In the genomic region with DNA sequence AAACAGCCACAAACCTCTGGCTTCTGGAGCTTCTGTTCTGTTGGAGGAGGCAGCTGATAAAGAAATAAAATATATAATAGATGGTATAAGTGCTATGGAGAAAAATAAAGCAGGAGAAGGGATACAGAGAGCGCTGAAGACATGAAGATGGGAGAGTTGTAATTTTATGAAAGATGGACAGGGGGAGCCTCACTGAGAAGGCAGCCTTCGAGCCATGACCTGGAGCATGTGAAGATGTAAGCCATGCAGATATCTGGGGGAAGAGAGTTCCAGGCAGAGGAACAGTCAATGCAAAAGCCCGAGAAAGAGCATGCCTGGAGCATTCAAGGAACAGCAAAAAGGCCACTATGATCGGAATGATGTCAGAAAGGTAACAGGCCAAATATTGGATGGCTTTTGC, we compare ENCODE assay signal across 18 cellular contexts.
A peak's percentile ranks its signal among the peaks of the same experiment; 100 is the strongest.
DNase-seq lines count a peak whose midpoint lies in the region; ATAC-seq, FAIRE-seq and TF ChIP-seq lines count a peak whose summit lies in the region.
"Had no signal": no experiment of that assay in that cellular context is flagged by ENCODE, and none has a peak within 500 bp of the region (broad histone marks: within the 10 kb centered on the region; RNA-seq: fewer than 3 reads in every experiment).

No MANE protein-coding gene starts in this region.

- in situ Hi-C loops in astrocyte of the spinal cord (cut with HindIII; ENCODE audit: low sequenced_read_pairs) = no loop called here
- in situ Hi-C loops in HepG2 (cut with HindIII; ENCODE audit: extremely low pct_ligation_motif_present, low pct_unique_long_range_greater_than_20kb) = no loop called here

- TF ChIP-seq POLR2A in HepG2 (IDR thresholded peaks at IDR 0.05; ENCODE audit: insufficient read depth in 1 of 2, low read depth in 2 of 2, low read length in 2 of 2) = no peak

- no CpG with 5 or more reads among the region's 4 CpGs for WGBS in H9 (ENCODE audit: extremely low coverage, insufficient read length, low lambda C conversion rate)
- 96% methylated on average over 4 of the region's 4 CpGs for WGBS in HepG2 (ENCODE audit: low lambda C conversion rate)

- H3K9ac ChIP-seq in H9 (ENCODE audit: extremely low read depth, insufficient read length, low read length) = no peak overlapping the region
- no peak overlapping the region for H3K9ac ChIP-seq in HepG2 (ENCODE audit: insufficient read depth, low read depth, low read length)

- H3K27ac ChIP-seq in H9 (ENCODE audit: insufficient read length, low read depth, low read length) (no peak overlapping the region), HepG2 (ENCODE audit: extremely low read length, insufficient read depth, low read length) (no peak overlapping the region)
- H3K27ac ChIP-seq: HL-60 had no signal

- BruUV-seq in HepG2 (replicated peaks; lab: Mats Ljungman, UMichigan) = no TSS peak

- no peaks in the 10 kb centered on the region for H3K23me2 ChIP-seq in H9 (ENCODE audit: insufficient read length, low read depth, low read length, poor library complexity, severe bottlenecking)

- no peaks in the 10 kb centered on the region for H3K4me1 ChIP-seq in H9 (ENCODE audit: insufficient read depth, low read length)
- H3K4me1 ChIP-seq in HepG2 (ENCODE audit: insufficient read depth, low read length) = no peaks in the 10 kb centered on the region

- H3K4me3 ChIP-seq in BJ (ENCODE audit: low read depth, low read length) (no peak overlapping the region), astrocyte of the spinal cord (ENCODE audit: low read depth, low read length) (no peak overlapping the region), HepG2 (replicated peaks in 1 of 3; ENCODE audit: insufficient read depth in 1 of 3, low read depth in 2 of 3, low read length in 3 of 3) (no peak overlapping the region)

- H3K4me1 Mint-ChIP-seq in H9 = no peaks in the 10 kb centered on the region; a peak in 1 of 4 replicates
- no peaks in the 10 kb centered on the region for H3K4me1 Mint-ChIP-seq in endothelial cell (ENCODE audit: unreplicated experiment)

- peak; percentile 31; the same call in 1 of the 2 replicates for TF ChIP-seq CTCF in BJ (IDR thresholded peaks at IDR 0.05; ENCODE audit: insufficient read depth, low read depth, low read length)
- TF ChIP-seq CTCF in H9 (conservative IDR thresholded peaks at IDR 0.05) = peak; percentile 50
- peak; percentile 33 for TF ChIP-seq CTCF in astrocyte of the spinal cord (IDR thresholded peaks at IDR 0.05; ENCODE audit: low read depth, low read length)
- peak; percentile 34 for TF ChIP-seq CTCF in HepG2 (CRISPR knock-in tag; IDR thresholded peaks at IDR 0.05)
- no peak for TF ChIP-seq CTCF in endothelial cell (IDR thresholded peaks at IDR 0.05; ENCODE audit: unreplicated experiment)

- no peaks in the 10 kb centered on the region for H3K27me3 Mint-ChIP-seq in H9 (ENCODE audit: low read depth)
- peaks cover 4% of the 10 kb centered on the region for H3K27me3 Mint-ChIP-seq in endothelial cell (ENCODE audit: unreplicated experiment)

- no peaks in the 10 kb centered on the region for H3K79me1 ChIP-seq in H9 (ENCODE audit: insufficient read depth, low read depth, low read length, poor library complexity, severe bottlenecking)

- no peak overlapping the region for H3K23ac ChIP-seq in H9 (ENCODE audit: insufficient read length, low read depth, low read length)

- H3K9me3 ChIP-seq in H9 (ENCODE audit: control insufficient read depth, low read depth, low read length) = no peaks in the 10 kb centered on the region
- H3K9me3 ChIP-seq in HepG2 (ENCODE audit: low read length) = no peaks in the 10 kb centered on the region

- H3K14ac ChIP-seq in H9 (ENCODE audit: insufficient read depth, low read length) = no peak overlapping the region

- H3K79me2 ChIP-seq in H9 (ENCODE audit: insufficient read depth, low read length) (no peaks in the 10 kb centered on the region), HepG2 (ENCODE audit: insufficient read depth, low read length) (no peaks in the 10 kb centered on the region)

- no peak for TF ChIP-seq EP300 in HepG2 (IDR thresholded peaks at IDR 0.05; ENCODE audit: low read depth in 2 of 2, low read length in 2 of 2)
- TF ChIP-seq EP300 in HepG2 (CRISPR knock-in tag; IDR thresholded peaks at IDR 0.05; ENCODE audit: borderline replicate concordance) = no peak

- no peak overlapping the region for H2AK5ac ChIP-seq in H9 (ENCODE audit: insufficient read length, low read length)

- no peak; the same call in 2 of the 3 replicates for ATAC-seq in HepG2
- ATAC-seq in HG03139 (IDR thresholded peaks at IDR 0.05; ENCODE audit: unreplicated experiment) = no peak

- intact Hi-C loops in HepG2 (cut with micrococcal nuclease; ENCODE audit: unreplicated experiment) = no loop called here

- no peak overlapping the region for H4K8ac ChIP-seq in H9 (replicated peaks; ENCODE audit: insufficient read length, low read depth, low read length)

- CTCF ChIA-PET in BJ (lab: Yijun Ruan, JAX) = interaction anchor here (1.2 kb wide), 1 partner anchor 108 kb away, joined by 3 read pairs; no protein-coding TSS in a partner anchor
- CTCF ChIA-PET in HepG2 (lab: Yijun Ruan, JAX; ENCODE audit: low intra/inter-chr PET ratio, low total read pairs) = no interaction called here

- H3K4me2 ChIP-seq in H9 (ENCODE audit: insufficient read depth, insufficient read length, low read length) = no peak overlapping the region
- H3K4me2 ChIP-seq in HepG2 (ENCODE audit: low read depth, low read length) = no peak overlapping the region

- H3K18ac ChIP-seq in H9 (ENCODE audit: insufficient read length, low read depth, low read length) = no peak overlapping the region

- H3K4me3 Mint-ChIP-seq in H9 = no peak overlapping the region
- H3K4me3 Mint-ChIP-seq in endothelial cell (ENCODE audit: unreplicated experiment) = no peak overlapping the region
- H3K4me3 Mint-ChIP-seq: activated naive CD8-positive, alpha-beta T cell had no signal

- H3K4ac ChIP-seq in H9 (ENCODE audit: low read depth, low read length) = no peak overlapping the region

- no peak overlapping the region for H2AFZ ChIP-seq in H9 (ENCODE audit: low read length)
- H2AFZ ChIP-seq in HepG2 (ENCODE audit: low read length) = no peak overlapping the region

- FAIRE-seq in HepG2 (lab: Jason Lieb, UNC) (peak; percentile 18), GM19239 (lab: Jason Lieb, UNC) (no peak)

- H2BK120ac ChIP-seq in H9 (ENCODE audit: low read depth, low read length, poor library complexity, severe bottlenecking) = no peak overlapping the region

- no peaks in the 10 kb centered on the region for H3K36me3 ChIP-seq in BJ (ENCODE audit: control insufficient read depth, insufficient read depth, low read length)
- peaks cover 0 to 3% of the 10 kb centered on the region in 2 experiments; a peak in 1 of 5 replicates for H3K36me3 ChIP-seq in HepG2 (replicated peaks in 1 of 2; ENCODE audit: control insufficient read depth in 1 of 2, insufficient read depth in 2 of 2, low read length in 2 of 2)

- H2BK20ac ChIP-seq in H9 (ENCODE audit: low read depth, low read length, poor library complexity, severe bottlenecking) = no peak overlapping the region

- H4K5ac ChIP-seq in H9 (ENCODE audit: insufficient read length, low read depth, low read length) = no peak overlapping the region

- no peak overlapping the region for H3K27ac Mint-ChIP-seq in H9
- H3K27ac Mint-ChIP-seq in endothelial cell (ENCODE audit: unreplicated experiment) = no peak overlapping the region
- H3K27ac Mint-ChIP-seq: activated naive CD8-positive, alpha-beta T cell had no signal

- no peak for DNase-seq in BJ (ENCODE audit: low read depth)
- DNase-seq in H9 = no peak
- DNase-seq in astrocyte of the spinal cord (ENCODE audit: low read depth, low spot score) = no peak
- no peak for DNase-seq in HepG2 (ENCODE audit: low spot score)
- no peak for DNase-seq in GM19239 (ENCODE audit: insufficient read length, low spot score)
- DNase-seq in endothelial cell (ENCODE audit: low spot score) = no peak
- DNase-seq in AG08396 (ENCODE audit: low spot score) = no peak
- DNase-seq: C1 segment of cervical spinal cord, caudate nucleus, glutamatergic neuron, GOT3, NCI-H2029 treated with DMSO at 0.1 percent for 48 hours, NCI-H526 treated with DMSO at 0.1 percent for 48 hours, RPMI8226, substantia nigra had no signal

- no peak overlapping the region for H3K56ac ChIP-seq in H9 (ENCODE audit: insufficient read length, low read depth, low read length)

- H2BK5ac ChIP-seq in H9 (ENCODE audit: insufficient read length, low read length) = no peak overlapping the region

- no peak overlapping the region for H4K91ac ChIP-seq in H9 (ENCODE audit: insufficient read length, low read depth, low read length)

- H4K20me1 ChIP-seq in H9 (ENCODE audit: control insufficient read depth, insufficient read depth, insufficient read length) = no peaks in the 10 kb centered on the region
- no peaks in the 10 kb centered on the region for H4K20me1 ChIP-seq in HepG2 (ENCODE audit: insufficient read depth, low read length)

- H3K36me3 Mint-ChIP-seq in H9 (ENCODE audit: insufficient read depth in 1 of 3, low read depth in 3 of 3) (no peaks in the 10 kb centered on the region), endothelial cell (ENCODE audit: low read depth, unreplicated experiment) (peaks cover 5% of the 10 kb centered on the region)
- H3K36me3 Mint-ChIP-seq: activated naive CD8-positive, alpha-beta T cell had no signal

- no peak overlapping the region for H2BK12ac ChIP-seq in H9 (ENCODE audit: insufficient read length, low read depth, low read length)

- H3K27me3 ChIP-seq in BJ (ENCODE audit: control insufficient read depth, insufficient read depth, low read length) = peaks cover 2% of the 10 kb centered on the region
- H3K27me3 ChIP-seq in H9 (ENCODE audit: insufficient read depth, low read length) = no peaks in the 10 kb centered on the region
- no peaks in the 10 kb centered on the region for H3K27me3 ChIP-seq in HepG2 (ENCODE audit: control insufficient read depth in 1 of 2, insufficient read depth in 2 of 2, low read length in 2 of 2)

- no peak for TF ChIP-seq RAD21 in HepG2 (CRISPR knock-in tag; IDR thresholded peaks at IDR 0.05)

- POLR2A ChIA-PET in BJ (lab: Charles Lee) (no interaction called here), HepG2 (lab: Yijun Ruan, JAX) (no interaction called here)

- no peak overlapping the region for H3T11ph ChIP-seq in H9 (ENCODE audit: low read length)

- H2BK15ac ChIP-seq in H9 (ENCODE audit: low read depth, low read length) = no peak overlapping the region

- H3K9me3 Mint-ChIP-seq in H9 (no peaks in the 10 kb centered on the region), endothelial cell (ENCODE audit: unreplicated experiment) (no peaks in the 10 kb centered on the region)

TF ChIP-seq in HepG2, 621 proteins besides CTCF, POLR2A, EP300 and RAD21 (continues in another document):
- TF ChIP-seq ZNF121 (CRISPR knock-in tag; IDR thresholded peaks at IDR 0.05) = no peak
- no peak for TF ChIP-seq IRX3 (CRISPR knock-in tag; IDR thresholded peaks at IDR 0.05; ENCODE audit: borderline replicate concordance, low read depth)
- no peak for TF ChIP-seq ZNF543 (CRISPR knock-in tag; IDR thresholded peaks at IDR 0.05)
- TF ChIP-seq HMGA1 (CRISPR knock-in tag; conservative IDR thresholded peaks at IDR 0.05) = no peak
